1 cellular context compared by ENCODE assay signal in the genomic region with DNA sequence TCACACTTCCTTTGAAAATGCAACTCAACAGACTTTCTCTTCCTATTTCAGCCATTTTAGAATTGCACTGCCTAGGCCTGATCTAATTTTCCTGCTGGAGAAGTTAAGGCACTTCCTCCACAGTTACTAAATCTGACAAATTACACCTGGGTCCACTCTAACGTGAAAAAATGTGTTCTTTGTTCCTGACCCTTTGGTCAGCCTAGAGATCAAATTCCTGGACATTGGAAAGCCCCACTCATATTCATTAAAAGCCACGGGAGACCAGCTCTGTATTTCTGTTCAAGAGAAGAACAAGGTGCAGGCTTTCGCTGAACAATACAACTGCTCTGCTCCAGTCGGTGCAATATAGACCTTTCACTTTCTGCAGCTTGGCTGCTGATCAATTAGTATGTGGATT.
A peak's percentile ranks its signal among the peaks of the same experiment; 100 is the strongest.
TF ChIP-seq lines count a peak whose summit lies in the region.

No MANE protein-coding gene starts in this region.

TF ChIP-seq in Ishikawa, 13 proteins besides CTCF, POLR2A, EP300 and RAD21 (continued from another document):
- TF ChIP-seq, protein P1, sequence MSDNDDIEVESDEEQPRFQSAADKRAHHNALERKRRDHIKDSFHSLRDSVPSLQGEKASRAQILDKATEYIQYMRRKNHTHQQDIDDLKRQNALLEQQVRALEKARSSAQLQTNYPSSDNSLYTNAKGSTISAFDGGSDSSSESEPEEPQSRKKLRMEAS (IDR thresholded peaks at IDR 0.05) = no peak
- TF ChIP-seq, protein P2, sequence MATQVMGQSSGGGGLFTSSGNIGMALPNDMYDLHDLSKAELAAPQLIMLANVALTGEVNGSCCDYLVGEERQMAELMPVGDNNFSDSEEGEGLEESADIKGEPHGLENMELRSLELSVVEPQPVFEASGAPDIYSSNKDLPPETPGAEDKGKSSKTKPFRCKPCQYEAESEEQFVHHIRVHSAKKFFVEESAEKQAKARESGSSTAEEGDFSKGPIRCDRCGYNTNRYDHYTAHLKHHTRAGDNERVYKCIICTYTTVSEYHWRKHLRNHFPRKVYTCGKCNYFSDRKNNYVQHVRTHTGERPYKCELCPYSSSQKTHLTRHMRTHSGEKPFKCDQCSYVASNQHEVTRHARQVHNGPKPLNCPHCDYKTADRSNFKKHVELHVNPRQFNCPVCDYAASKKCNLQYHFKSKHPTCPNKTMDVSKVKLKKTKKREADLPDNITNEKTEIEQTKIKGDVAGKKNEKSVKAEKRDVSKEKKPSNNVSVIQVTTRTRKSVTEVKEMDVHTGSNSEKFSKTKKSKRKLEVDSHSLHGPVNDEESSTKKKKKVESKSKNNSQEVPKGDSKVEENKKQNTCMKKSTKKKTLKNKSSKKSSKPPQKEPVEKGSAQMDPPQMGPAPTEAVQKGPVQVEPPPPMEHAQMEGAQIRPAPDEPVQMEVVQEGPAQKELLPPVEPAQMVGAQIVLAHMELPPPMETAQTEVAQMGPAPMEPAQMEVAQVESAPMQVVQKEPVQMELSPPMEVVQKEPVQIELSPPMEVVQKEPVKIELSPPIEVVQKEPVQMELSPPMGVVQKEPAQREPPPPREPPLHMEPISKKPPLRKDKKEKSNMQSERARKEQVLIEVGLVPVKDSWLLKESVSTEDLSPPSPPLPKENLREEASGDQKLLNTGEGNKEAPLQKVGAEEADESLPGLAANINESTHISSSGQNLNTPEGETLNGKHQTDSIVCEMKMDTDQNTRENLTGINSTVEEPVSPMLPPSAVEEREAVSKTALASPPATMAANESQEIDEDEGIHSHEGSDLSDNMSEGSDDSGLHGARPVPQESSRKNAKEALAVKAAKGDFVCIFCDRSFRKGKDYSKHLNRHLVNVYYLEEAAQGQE (IDR thresholded peaks at IDR 0.05; ENCODE audit: low read depth) = no peak
- TF ChIP-seq TEAD4 (IDR thresholded peaks at IDR 0.05) = peak; percentile 81
- peak; percentile 72 for TF ChIP-seq YY1 (IDR thresholded peaks at IDR 0.05; ENCODE audit: low read depth)
- TF ChIP-seq CEBPB (IDR thresholded peaks at IDR 0.05) = no peak; the same call in 1 of the 2 replicates
- TF ChIP-seq TCF12 (IDR thresholded peaks at IDR 0.05; ENCODE audit: low read depth) = peak; percentile 92
- TF ChIP-seq, protein P3, sequence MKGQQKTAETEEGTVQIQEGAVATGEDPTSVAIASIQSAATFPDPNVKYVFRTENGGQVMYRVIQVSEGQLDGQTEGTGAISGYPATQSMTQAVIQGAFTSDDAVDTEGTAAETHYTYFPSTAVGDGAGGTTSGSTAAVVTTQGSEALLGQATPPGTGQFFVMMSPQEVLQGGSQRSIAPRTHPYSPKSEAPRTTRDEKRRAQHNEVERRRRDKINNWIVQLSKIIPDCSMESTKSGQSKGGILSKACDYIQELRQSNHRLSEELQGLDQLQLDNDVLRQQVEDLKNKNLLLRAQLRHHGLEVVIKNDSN (IDR thresholded peaks at IDR 0.05) = no peak
- no peak for TF ChIP-seq TAF1 (IDR thresholded peaks at IDR 0.05; ENCODE audit: low read depth)
